Comparison of ENCODE assay signal across 8 cellular contexts in genomic region chr14:77041837-77042557, GRCh38. TPM values are rescaled to one million over a fixed set of nuclear protein-coding genes. Genes with fewer than 3 reads are reported as not detected.
DNase-seq lines count a peak whose midpoint lies in the region; ATAC-seq lines count a peak whose summit lies in the region.

No MANE protein-coding gene starts in this region.

- WGBS in adipose tissue, 3 donors: 21 to 28% (median 25%) methylated on average over 14 of the region's 14 CpGs

- H3K27me3 ChIP-seq in CD4-positive, alpha-beta memory T cell (ENCODE audit: insufficient read depth, low read length): no peaks in the 10 kb centered on the region
- H3K27me3 ChIP-seq in skeletal muscle satellite cell (ENCODE audit: control insufficient read depth, insufficient read depth, low read length): no peaks in the 10 kb centered on the region

- DNase-seq in CD4-positive, alpha-beta memory T cell: no peak
- DNase-seq in MV-4-11 (lab: John Stamatoyannopoulos, UW): peak; percentile 71
- peak; percentile 62 for DNase-seq in hepatic stellate cell (ENCODE audit: low spot score)
- no peak for DNase-seq in iPS-NIHi11 (ENCODE audit: low spot score)

- peak overlapping the region; percentile 97 to 100 (median 99) for H3K27ac Mint-ChIP-seq in CD4-positive, alpha-beta memory T cell

- H3K36me3 ChIP-seq in CD4-positive, alpha-beta memory T cell (ENCODE audit: insufficient read depth, low read length): no peaks in the 10 kb centered on the region
- no peaks in the 10 kb centered on the region for H3K36me3 ChIP-seq in skeletal muscle satellite cell (ENCODE audit: insufficient read depth, low read length)

- POLR2A ChIA-PET in CD4-positive, alpha-beta memory T cell (lab: Charles Lee; ENCODE audit: partially characterized antibody): interaction anchor here (0.6 to 15.8 kb wide), 9 partner anchors 13 to 122 kb away, joined by 3 to 456 read pairs (median 5); partner anchors contain the start of gene IRF2BPL

- H3K4me3 Mint-ChIP-seq in CD4-positive, alpha-beta memory T cell: peak overlapping the region in 6 of 8 donors; percentile 18 to 90 (median 72)

- no peaks in the 10 kb centered on the region for H3K36me3 Mint-ChIP-seq in CD4-positive, alpha-beta memory T cell

- ATAC-seq in GM18520 (IDR thresholded peaks at IDR 0.05; ENCODE audit: unreplicated experiment) (no peak), GM21360 (IDR thresholded peaks at IDR 0.05; ENCODE audit: unreplicated experiment) (no peak)

- H3K9me3 Mint-ChIP-seq in CD4-positive, alpha-beta memory T cell: peaks cover 0 to 6% (median 0%) of the 10 kb centered on the region in 8 donors

- peaks cover 96% of the 10 kb centered on the region for H3K4me1 ChIP-seq in CD4-positive, alpha-beta memory T cell (ENCODE audit: insufficient read depth, low read length)
- peaks cover 91% of the 10 kb centered on the region for H3K4me1 ChIP-seq in skeletal muscle satellite cell (ENCODE audit: control insufficient read depth, insufficient read depth, low read length)

- H3K4me1 Mint-ChIP-seq in CD4-positive, alpha-beta memory T cell: peaks cover 51 to 97% (median 83%) of the 10 kb centered on the region in 4 donors

- peak overlapping the region; percentile 95 for H3K27ac ChIP-seq in CD4-positive, alpha-beta memory T cell (ENCODE audit: low read depth, low read length)
- H3K27ac ChIP-seq in adipose tissue (ENCODE audit: low read depth, low read length): peak overlapping the region; percentile 75

- H3K27me3 Mint-ChIP-seq in CD4-positive, alpha-beta memory T cell: no peaks in the 10 kb centered on the region

- H3K4me3 ChIP-seq in CD4-positive, alpha-beta memory T cell (ENCODE audit: low read length in 2 of 2): no peak overlapping the region
- no peak overlapping the region for H3K4me3 ChIP-seq in skeletal muscle satellite cell (ENCODE audit: low read length)

- H3K4me2 ChIP-seq in skeletal muscle satellite cell (ENCODE audit: low read length): peak overlapping the region; percentile 89

- intact Hi-C loops in CD4-positive, alpha-beta memory T cell (cut with micrococcal nuclease): loop anchor here (5.0 kb wide), 1 partner anchor 280 kb away; the partner anchor contains the start of genes GSTZ1 and POMT2

- H3K9ac ChIP-seq in skeletal muscle satellite cell (ENCODE audit: low read depth, low read length): peak overlapping the region; percentile 79

- H3K9me3 ChIP-seq in CD4-positive, alpha-beta memory T cell (ENCODE audit: control insufficient read depth in 1 of 2, low read length in 2 of 2): no peaks in the 10 kb centered on the region
- no peaks in the 10 kb centered on the region for H3K9me3 ChIP-seq in skeletal muscle satellite cell (replicated peaks; ENCODE audit: low read length)

- CTCF ChIA-PET in CD4-positive, alpha-beta memory T cell (lab: Charles Lee; ENCODE audit: partially characterized antibody): interaction anchor here (0.7 to 17.7 kb wide), 11 partner anchors 9 to 127 kb away, joined by 3 to 360 read pairs (median 5); partner anchors contain the start of gene IRF2BPL

RNA-seq across cellular contexts. Expression of gene IRF2BPL, which starts 13.5 kb away (rescaled TPM):
- total RNA-seq in CD4-positive, alpha-beta memory T cell: 10 to 100 TPM; 36.6 to 37.7 TPM
- polyA plus RNA-seq in CD4-positive, alpha-beta memory T cell: 1 to 10 TPM; 1.2 to 3.8 TPM
- polyA plus RNA-seq in adipose tissue: 10 to 100 TPM; 13.7 to 53.2 (median 27.3) TPM
- total RNA-seq in skeletal muscle satellite cell (2012; rRNA removed): 11.4 and 15.5 TPM in 2 replicates

RNA-seq across cellular contexts. Expression of gene CIPC, which starts 56.1 kb away (rescaled TPM):
- 10 to 100 TPM; 18.6 to 21.5 TPM for total RNA-seq in CD4-positive, alpha-beta memory T cell
- 1 to 10 TPM; 5.4 to 7.1 TPM for polyA plus RNA-seq in CD4-positive, alpha-beta memory T cell
- polyA plus RNA-seq in adipose tissue: 1 to 10 TPM; 5.1 to 8.0 (median 7.7) TPM
- total RNA-seq in skeletal muscle satellite cell (2012; rRNA removed): 9.9 and 10.5 TPM in 2 replicates

Comparison
In these comparisons a context has a peak if more than half of its experiments do, and no peak if none do; other contexts are left out.
1. DNase-seq: peak in MV-4-11 (single experiment) and hepatic stellate cell (single experiment); none in CD4-positive, alpha-beta memory T cell (0 of 5) and iPS-NIHi11 (single experiment).